Comparison of ENCODE assay signal across 18 cellular contexts in the genomic region with DNA sequence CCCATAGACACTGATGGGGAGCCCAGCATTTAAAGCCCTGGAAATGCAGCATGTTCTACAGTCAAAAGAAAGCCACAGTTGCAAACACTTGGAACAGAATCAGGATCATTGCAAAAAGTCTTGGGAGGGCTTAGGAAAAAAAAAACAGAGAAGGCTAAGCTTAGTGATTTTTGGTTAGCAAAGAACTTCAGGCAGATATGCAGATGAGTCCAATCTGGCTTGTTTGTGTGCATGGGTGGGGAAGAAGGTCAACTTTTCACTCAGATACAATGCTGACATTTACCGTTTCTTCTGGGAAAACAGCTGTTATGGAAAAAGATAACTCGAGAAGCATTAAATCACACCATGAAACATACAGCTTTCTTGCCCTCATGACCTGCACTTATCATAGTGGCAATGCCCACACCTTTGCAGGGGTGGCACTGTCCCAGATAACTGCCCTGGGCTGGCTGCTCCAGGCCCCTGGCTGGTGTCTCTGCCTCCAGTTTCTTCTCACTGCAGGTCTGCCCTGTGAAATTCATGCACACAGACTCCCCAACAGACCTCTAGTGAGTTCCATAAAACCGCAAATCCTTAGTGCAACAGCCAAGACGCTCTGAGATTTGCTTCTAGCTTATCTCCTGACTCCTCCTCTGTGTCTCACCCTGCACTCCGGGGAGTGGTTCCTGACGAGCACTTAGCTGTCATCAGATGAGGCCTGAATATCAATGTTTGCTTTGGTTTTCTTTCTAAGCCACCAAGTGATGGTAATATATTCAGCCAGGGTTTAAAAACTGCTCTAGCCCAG.
DNase-seq lines count a peak whose midpoint lies in the region; ATAC-seq, FAIRE-seq and TF ChIP-seq lines count a peak whose summit lies in the region.
"Had no signal": no experiment of that assay in that cellular context is flagged by ENCODE, and none has a peak within 500 bp of the region (broad histone marks: within the 10 kb centered on the region; RNA-seq: fewer than 3 reads in every experiment).

No MANE protein-coding gene starts in this region.

- peak overlapping the region; percentile 6 for H3K9ac ChIP-seq in NT2/D1 (ENCODE audit: insufficient read length, low read depth)

- no peaks in the 10 kb centered on the region for H3K36me3 ChIP-seq in NT2/D1 (ENCODE audit: insufficient read depth, insufficient read length, low read length)
- H3K36me3 ChIP-seq in bronchial epithelial cell (ENCODE audit: control insufficient read depth, insufficient read depth, low read length): peaks cover 12% of the 10 kb centered on the region
- H3K36me3 ChIP-seq in spleen: peaks cover 0 to 5% (median 0%) of the 10 kb centered on the region in 6 donors
- H3K36me3 ChIP-seq: adrenal gland, cardiac muscle cell, MG63, transverse colon had no signal

- intact Hi-C loops in left colon (cut with DNase I, micrococcal nuclease): no loop called here
- intact Hi-C loops in spleen (cut with DNase I; ENCODE audit: low total_unique reads): no loop called here

- peak; percentile 29 for ATAC-seq in left colon
- ATAC-seq: activated CD4-positive, alpha-beta T cell treated with anti-CD3 and anti-CD28 coated beads for 36 hours; activated T-cell treated with anti-CD3 and anti-CD28 coated beads, Interleukin-2, amount 50 U/mL, for 4 hours; stimulated activated naive CD8-positive, alpha-beta T cell treated with anti-CD3 and anti-CD28 coated beads, Interleukin-15, amount 100 ng/mL, for 72 hours had no signal

- DNase-seq in NT2/D1 (ENCODE audit: low read depth, low spot score) (no peak), bronchial epithelial cell (ENCODE audit: low read depth) (no peak), left colon (no peak), spleen (peak; percentile 29), inferior parietal cortex (ENCODE audit: extremely low spot score) (no peak)
- no peak for DNase-seq in stimulated activated naive CD4-positive, alpha-beta T cell treated with Interleukin-2 at 50 U/mL for 16 hours (lab: John Stamatoyannopoulos, UW)
- no peak for DNase-seq in activated CD8-positive, alpha-beta memory T cell treated with anti-CD3 and anti-CD28 coated beads, Interleukin-2, amount 50 U/mL, for 48 hours
- DNase-seq: activated CD4-positive, alpha-beta T cell treated with anti-CD3 and anti-CD28 coated beads for 36 hours; activated T-cell treated with anti-CD3 and anti-CD28 coated beads, Interleukin-2, amount 50 U/mL, for 4 hours; KBM-7; MG63; naive B cell; NCI-H524 treated with DMSO at 0.1 percent for 48 hours; stimulated activated naive CD8-positive, alpha-beta T cell treated with anti-CD3 and anti-CD28 coated beads, Interleukin-15, amount 100 ng/mL, for 72 hours; transverse colon had no signal

- no peak for TF ChIP-seq POLR2A in spleen (IDR thresholded peaks at IDR 0.05)

- no peak overlapping the region for H3K27ac ChIP-seq in spleen
- H3K27ac ChIP-seq: adrenal gland, cardiac muscle cell, transverse colon had no signal

- TF ChIP-seq CTCF in bronchial epithelial cell (IDR thresholded peaks at IDR 0.05; ENCODE audit: insufficient read depth, low read length, severe bottlenecking): no peak
- no peak for TF ChIP-seq CTCF in spleen (IDR thresholded peaks at IDR 0.05 in 8 of 11, conservative IDR thresholded peaks at IDR 0.05 in 3 of 11)

- H3K4me3 ChIP-seq in NT2/D1 (ENCODE audit: insufficient read length, low read depth) (no peak overlapping the region), bronchial epithelial cell (ENCODE audit: low read depth, low read length) (no peak overlapping the region), spleen (no peak overlapping the region)
- H3K4me3 ChIP-seq: adrenal gland, cardiac muscle cell, MG63, transverse colon had no signal

- peaks cover 4% of the 10 kb centered on the region; the same call in 1 of the 2 replicates for H3K9me3 ChIP-seq in NT2/D1 (ENCODE audit: insufficient read depth, low read length)
- no peaks in the 10 kb centered on the region for H3K9me3 ChIP-seq in spleen
- H3K9me3 ChIP-seq: adrenal gland, MG63, transverse colon had no signal

- H3K27me3 ChIP-seq in NT2/D1 (ENCODE audit: insufficient read depth, insufficient read length): no peaks in the 10 kb centered on the region
- no peaks in the 10 kb centered on the region for H3K27me3 ChIP-seq in bronchial epithelial cell (ENCODE audit: control insufficient read depth, insufficient read depth, low read length)
- no peaks in the 10 kb centered on the region for H3K27me3 ChIP-seq in spleen (replicated peaks in 1 of 7)
- H3K27me3 ChIP-seq: adrenal gland, cardiac muscle cell, MG63, transverse colon had no signal

- peaks cover 8% of the 10 kb centered on the region for H3K4me1 ChIP-seq in NT2/D1 (ENCODE audit: insufficient read depth, insufficient read length)
- H3K4me1 ChIP-seq in spleen: no peaks in the 10 kb centered on the region
- H3K4me1 ChIP-seq: adrenal gland, transverse colon had no signal

- peak; percentile 43 for FAIRE-seq in bronchial epithelial cell (lab: Jason Lieb, UNC)
- FAIRE-seq: GM12892 had no signal

- 74 to 85% (median 84%) methylated on average over 6 of the region's 6 CpGs for WGBS in spleen, 5 donors
